ENCODE assay signal across 14 cellular contexts in genomic region chrX:29872831-29873230, GRCh38.
"Had no signal": no experiment of that assay in that cellular context is flagged by ENCODE, and none has a peak within 500 bp of the region (broad histone marks: within the 10 kb centered on the region; RNA-seq: fewer than 3 reads in every experiment).

No MANE protein-coding gene starts in this region.

- DNase-seq: activated B cell treated with CpG ODN at 0.5 μM for 24 hours; activated CD4-positive, alpha-beta T cell treated with anti-CD3 and anti-CD28 coated beads, Interleukin-2, amount 10 ng/mL, durations not matched to agents 24 days and 14 days; activated CD8-positive, alpha-beta memory T cell treated with anti-CD3 and anti-CD28 coated beads, Interleukin-2, amount 50 U/mL, for 48 hours; activated gamma-delta T cell treated with Interleukin-2 at 50 U/mL for 16 hours; activated T-cell treated with anti-CD3 and anti-CD28 coated beads, Interleukin-2, amount 50 U/mL, for 72 hours; amniotic stem cell; brain microvascular endothelial cell; effector memory CD8-positive, alpha-beta T cell; foreskin keratinocyte; naive B cell; transverse colon had no signal

- H3K27me3 ChIP-seq: brain microvascular endothelial cell, foreskin keratinocyte, neutrophil, transverse colon, vagina had no signal

- ATAC-seq: activated T-cell treated with anti-CD3 and anti-CD28 coated beads, Interleukin-2, amount 50 U/mL, for 72 hours; effector memory CD8-positive, alpha-beta T cell; foreskin keratinocyte; stimulated activated effector memory CD8-positive, alpha-beta T cell treated with anti-CD3 and anti-CD28 coated beads, Interleukin-12 subunit alpha, Interleukin-12 subunit beta, amount 100 ng/mL, for 72 hours had no signal

- H3K9me3 ChIP-seq: neutrophil, transverse colon, vagina had no signal

- H3K27ac ChIP-seq: brain microvascular endothelial cell, foreskin keratinocyte, neutrophil, transverse colon, vagina had no signal

- H3K36me3 ChIP-seq: brain microvascular endothelial cell, neutrophil, transverse colon, vagina had no signal

- H3K4me1 ChIP-seq: foreskin keratinocyte, transverse colon, vagina had no signal

- H3K4me3 ChIP-seq: transverse colon, vagina had no signal
